ENCODE assay signal across 8 cellular contexts in the genomic region with DNA sequence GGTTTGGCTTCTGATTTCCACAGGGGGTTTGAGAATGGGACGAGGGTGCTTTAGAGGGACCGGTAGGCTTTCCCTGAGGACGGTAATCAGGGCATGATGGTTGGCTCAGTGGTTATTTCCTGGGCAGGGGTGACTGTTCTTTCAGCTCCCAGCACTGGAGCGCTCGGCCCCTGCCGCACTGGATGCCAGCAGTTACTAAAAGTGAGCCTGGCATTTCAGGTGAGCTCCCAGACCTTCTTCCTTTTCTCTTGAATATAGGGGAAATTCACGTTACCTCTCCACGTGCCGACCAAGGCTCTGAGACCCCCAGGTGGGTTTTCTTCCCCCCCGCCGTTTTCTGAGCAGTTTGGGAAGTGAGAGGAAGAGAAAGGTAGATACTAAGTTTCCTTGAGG. TPM values are rescaled to one million over a fixed set of nuclear protein-coding genes. Genes with fewer than 3 reads are reported as not detected.
DNase-seq lines count a peak whose midpoint lies in the region; ATAC-seq and TF ChIP-seq lines count a peak whose summit lies in the region.

No MANE protein-coding gene starts in this region.

- no peak for ATAC-seq in Panc1
- no peak for ATAC-seq in GM19351 (IDR thresholded peaks at IDR 0.05; ENCODE audit: unreplicated experiment)
- ATAC-seq in GM18505 (IDR thresholded peaks at IDR 0.05; ENCODE audit: unreplicated experiment), result no peak
- ATAC-seq in GM18858 (IDR thresholded peaks at IDR 0.05; ENCODE audit: unreplicated experiment), result no peak

- H3K27me3 ChIP-seq in Panc1 (ENCODE audit: control insufficient read depth, insufficient read depth, low read length) (no peaks in the 10 kb centered on the region), parathyroid adenoma (ENCODE audit: control insufficient read depth, insufficient read depth, low read length) (no peaks in the 10 kb centered on the region)

- no peak for DNase-seq in Panc1 (ENCODE audit: low read depth, low spot score)
- DNase-seq in epithelial cell of prostate (ENCODE audit: low read depth, low spot score), result no peak
- DNase-seq in NCI-H1436 (lab: John Stamatoyannopoulos, UW), result no peak

- intact Hi-C loops in Panc1 (cut with micrococcal nuclease; ENCODE audit: unreplicated experiment), result no loop called here

- no peaks in the 10 kb centered on the region for H3K36me3 ChIP-seq in ES-I3 (ENCODE audit: insufficient read depth, low read length)
- no peaks in the 10 kb centered on the region for H3K36me3 ChIP-seq in Panc1 (ENCODE audit: control insufficient read depth, insufficient read depth, low read length)
- H3K36me3 ChIP-seq in parathyroid adenoma (ENCODE audit: control insufficient read depth, insufficient read depth, low read length), result no peaks in the 10 kb centered on the region

- CTCF ChIA-PET in Panc1 (lab: Charles Lee), result interaction anchor here (0.5 to 0.7 kb wide), 2 partner anchors 28 to 47 kb away, joined by 3 to 6 read pairs; no protein-coding TSS in a partner anchor

- H3K27ac ChIP-seq in Panc1 (ENCODE audit: low read length) (peak overlapping the region; percentile 86), epithelial cell of prostate (peak overlapping the region; percentile 78), parathyroid adenoma (peak overlapping the region; percentile 89)

- POLR2A ChIA-PET in Panc1 (lab: Charles Lee), result no interaction called here

- H3K9ac ChIP-seq in ES-I3 (ENCODE audit: low read depth, low read length) (peak overlapping the region; percentile 92), parathyroid adenoma (peak overlapping the region; percentile 55)

- H3K4me1 ChIP-seq in ES-I3 (ENCODE audit: insufficient read depth, low read length) (peaks cover 6% of the 10 kb centered on the region), Panc1 (ENCODE audit: control insufficient read depth, insufficient read depth, low read length) (peaks cover 20% of the 10 kb centered on the region), parathyroid adenoma (peaks cover 15% of the 10 kb centered on the region)

- TF ChIP-seq CTCF in Panc1 (IDR thresholded peaks at IDR 0.05) (no peak), parathyroid adenoma (IDR thresholded peaks at IDR 0.05) (no peak)

- H2AFZ ChIP-seq in parathyroid adenoma, result peak overlapping the region; percentile 99

- no peaks in the 10 kb centered on the region for H3K9me3 ChIP-seq in ES-I3 (ENCODE audit: control insufficient read depth, insufficient read depth, low read length)
- H3K9me3 ChIP-seq in Panc1 (ENCODE audit: control insufficient read depth, insufficient read depth, low read depth, low read length), result no peaks in the 10 kb centered on the region
- H3K9me3 ChIP-seq in parathyroid adenoma (ENCODE audit: control insufficient read depth, low read length), result no peaks in the 10 kb centered on the region

- TF ChIP-seq POLR2A in GM18505 (IDR thresholded peaks at IDR 0.05; ENCODE audit: borderline replicate concordance, extremely low read depth, insufficient read depth, insufficient read length), result no peak

- no TSS peak for BruUV-seq in Panc1 (replicated peaks; lab: Mats Ljungman, UMichigan)

- peaks cover 24% of the 10 kb centered on the region for H3K79me2 ChIP-seq in parathyroid adenoma

- peak overlapping the region; percentile 91 for H3K4me2 ChIP-seq in parathyroid adenoma (ENCODE audit: low read length)

- in situ Hi-C loops in Panc1 (cut with HindIII; ENCODE audit: low pct_unique_long_range_greater_than_20kb, low sequenced_read_pairs), result no loop called here

- H3K4me3 ChIP-seq in Panc1 (ENCODE audit: low read depth in 2 of 2, low read length in 2 of 2) (peak overlapping the region; percentile 79 to 86), parathyroid adenoma (ENCODE audit: low read depth, low read length) (peak overlapping the region; percentile 97)

RNA-seq across cellular contexts. Expression of a gene that starts 1.0 kb away (rescaled TPM):
- total RNA-seq in Panc1 (2021; ENCODE audit: unreplicated experiment), result 45.8 TPM
- 60.7 TPM for polyA plus RNA-seq in Panc1 (2012; ENCODE audit: insufficient read length)

RNA-seq across cellular contexts. Expression of a gene that starts 34.8 kb away (rescaled TPM):
- total RNA-seq in Panc1 (2021; ENCODE audit: unreplicated experiment), result 0.21 TPM
- 0.10 TPM for polyA plus RNA-seq in Panc1 (2012; ENCODE audit: insufficient read length)
